Comparison of ENCODE assay signal across 16 cellular contexts in the genomic region with DNA sequence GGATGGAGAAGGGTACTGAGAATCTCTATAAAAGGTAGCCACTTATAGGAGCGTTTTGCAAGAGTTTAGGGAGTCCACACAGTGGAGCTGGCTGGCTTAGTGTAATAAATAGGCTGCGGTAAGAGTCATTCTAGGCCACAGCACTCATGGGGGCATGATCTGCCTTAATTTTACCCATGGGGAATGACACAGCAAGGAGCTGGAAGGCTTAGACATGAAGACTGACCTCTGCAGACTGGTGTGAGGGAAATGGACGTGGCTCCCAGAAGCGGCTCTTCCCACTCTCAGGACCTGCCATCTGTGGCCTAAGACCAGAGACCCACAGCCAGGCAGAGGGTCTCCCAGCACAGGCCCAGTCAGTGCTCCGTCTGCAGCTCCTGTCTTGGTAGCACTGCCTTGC.
A peak's percentile ranks its signal among the peaks of the same experiment; 100 is the strongest.
DNase-seq lines count a peak whose midpoint lies in the region; ATAC-seq and TF ChIP-seq lines count a peak whose summit lies in the region.
"Had no signal": no experiment of that assay in that cellular context is flagged by ENCODE, and none has a peak within 500 bp of the region (broad histone marks: within the 10 kb centered on the region; RNA-seq: fewer than 3 reads in every experiment).

No MANE protein-coding gene starts in this region.

- H3K4me3 ChIP-seq in GM23248 (no peak overlapping the region), body of pancreas (no peak overlapping the region), hepatocyte (no peak overlapping the region), stomach (no peak overlapping the region)
- H3K4me3 ChIP-seq: PC-9 had no signal

- TF ChIP-seq CTCF in body of pancreas (IDR thresholded peaks at IDR 0.05) = no peak
- TF ChIP-seq CTCF in hepatocyte (IDR thresholded peaks at IDR 0.05; ENCODE audit: poor library complexity) = no peak
- TF ChIP-seq CTCF in stomach (IDR thresholded peaks at IDR 0.05) = no peak

- H3K4me1 ChIP-seq in GM23248 (ENCODE audit: insufficient read depth) (no peaks in the 10 kb centered on the region), body of pancreas (peaks cover 17% of the 10 kb centered on the region), hepatocyte (ENCODE audit: insufficient read depth) (peaks cover 40% of the 10 kb centered on the region), stomach (peaks cover 6 to 42% (median 24%) of the 10 kb centered on the region in 4 donors)

- H4K20me1 ChIP-seq in GM23248 (ENCODE audit: insufficient read depth) = no peaks in the 10 kb centered on the region
- no peaks in the 10 kb centered on the region for H4K20me1 ChIP-seq in hepatocyte (ENCODE audit: insufficient read depth, poor library complexity, severe bottlenecking)

- H3K27ac ChIP-seq in GM23248 = no peak overlapping the region
- peak overlapping the region in 1 of 4 donors; percentile 58 for H3K27ac ChIP-seq in body of pancreas
- H3K27ac ChIP-seq in hepatocyte = peak overlapping the region; percentile 75
- peak overlapping the region in 3 of 5 donors; percentile 2 to 39 (median 9) for H3K27ac ChIP-seq in stomach
- H3K27ac ChIP-seq: C4-2B, PC-9 had no signal

- H3K4me2 ChIP-seq in GM23248 (ENCODE audit: unreplicated experiment) = no peak overlapping the region
- H3K4me2 ChIP-seq in hepatocyte = peak overlapping the region; percentile 63

- H3K79me2 ChIP-seq in GM23248 (ENCODE audit: insufficient read depth) (no peaks in the 10 kb centered on the region), hepatocyte (no peaks in the 10 kb centered on the region)

- no peaks in the 10 kb centered on the region for H3K9me3 ChIP-seq in GM23248 (ENCODE audit: low read depth)
- H3K9me3 ChIP-seq in body of pancreas = no peaks in the 10 kb centered on the region
- no peaks in the 10 kb centered on the region for H3K9me3 ChIP-seq in hepatocyte (ENCODE audit: low read depth)
- no peaks in the 10 kb centered on the region for H3K9me3 ChIP-seq in stomach

- in situ Hi-C loops in GM23248 (cut with MboI) = no loop called here

- ATAC-seq in body of pancreas (peak; percentile 12), HG02870 (IDR thresholded peaks at IDR 0.05; ENCODE audit: unreplicated experiment) (no peak)

- peak; percentile 47 for DNase-seq in GM23248
- DNase-seq in body of pancreas = peak in 1 of 4 donors; percentile 17
- no peak for DNase-seq in hepatocyte (ENCODE audit: low spot score)
- no peak for DNase-seq in stomach
- no peak for DNase-seq in 8988T
- no peak for DNase-seq in T-helper 9 cell
- DNase-seq: activated CD4-positive, alpha-beta memory T cell treated with anti-CD3 and anti-CD28 coated beads for 36 hours; activated naive CD8-positive, alpha-beta T cell treated with anti-CD3 and anti-CD28 coated beads, Interleukin-2, amount 10 ng/mL, durations not matched to agents 7 days and 5 days; cerebellar nuclear complex; DMS53; hippocampal formation; NCI-H187 treated with DMSO at 0.1 percent for 48 hours; NCI-H69; PC-9 had no signal

- H2AFZ ChIP-seq in GM23248 (no peak overlapping the region), hepatocyte (no peak overlapping the region)
- H2AFZ ChIP-seq: PC-9 had no signal

- 93 to 94% methylated on average over 5 of the region's 5 CpGs for WGBS in GM23248 (ENCODE audit: low coverage in 1 of 2, low lambda C conversion rate in 2 of 2, missing lambda C conversion rate in 2 of 2), 2 experiments
- WGBS in body of pancreas, 2 donors = 92 to 98% methylated on average over 2 to 5 of the region's 5 CpGs
- WGBS in hepatocyte (ENCODE audit: low lambda C conversion rate, missing lambda C conversion rate) = 63% methylated on average over 5 of the region's 5 CpGs
- WGBS in stomach, 5 donors = 82 to 92% (median 88%) methylated on average over 4 to 5 of the region's 5 CpGs

- H3F3A ChIP-seq in GM23248 (ENCODE audit: insufficient read depth) = no peaks in the 10 kb centered on the region

- no peaks in the 10 kb centered on the region for H3K9me2 ChIP-seq in GM23248 (ENCODE audit: insufficient read depth)
- H3K9me2 ChIP-seq in hepatocyte (replicated peaks; ENCODE audit: insufficient read depth) = no peaks in the 10 kb centered on the region

- TF ChIP-seq POLR2A in body of pancreas (IDR thresholded peaks at IDR 0.05) = no peak
- no peak for TF ChIP-seq POLR2A in stomach (IDR thresholded peaks at IDR 0.05)

- H3K27me3 ChIP-seq in GM23248 (replicated peaks; ENCODE audit: insufficient read depth) (no peaks in the 10 kb centered on the region), body of pancreas (no peaks in the 10 kb centered on the region), hepatocyte (no peaks in the 10 kb centered on the region), stomach (no peaks in the 10 kb centered on the region)

- H3K9ac ChIP-seq in GM23248 = no peak overlapping the region

- no peaks in the 10 kb centered on the region for H3K36me3 ChIP-seq in GM23248 (ENCODE audit: low read depth)
- H3K36me3 ChIP-seq in body of pancreas (replicated peaks in 1 of 2; ENCODE audit: insufficient read depth in 1 of 2, low read depth in 2 of 2) = no peaks in the 10 kb centered on the region
- H3K36me3 ChIP-seq in hepatocyte (replicated peaks; ENCODE audit: insufficient read depth, low read depth) = no peaks in the 10 kb centered on the region
- H3K36me3 ChIP-seq in stomach = no peaks in the 10 kb centered on the region

- intact Hi-C loops in body of pancreas (cut with DNase I) = no loop called here
- intact Hi-C loops in stomach (cut with DNase I; ENCODE audit: low total_unique reads) = no loop called here

- no peak for TF ChIP-seq EP300 in stomach (IDR thresholded peaks at IDR 0.05)
